In genomic region chr13:52835071-52835793, GRCh38 we compare ENCODE assay signal across 30 cellular contexts.
A peak's percentile ranks its signal among the peaks of the same experiment; 100 is the strongest.
DNase-seq lines count a peak whose midpoint lies in the region; ATAC-seq and TF ChIP-seq lines count a peak whose summit lies in the region.
"Had no signal": no experiment of that assay in that cellular context is flagged by ENCODE, and none has a peak within 500 bp of the region (broad histone marks: within the 10 kb centered on the region; RNA-seq: fewer than 3 reads in every experiment).

No MANE protein-coding gene starts in this region.

- H4K20me1 ChIP-seq in DND-41 (ENCODE audit: insufficient read depth, low read length) = no peaks in the 10 kb centered on the region

- H3K4me3 ChIP-seq in DND-41 (ENCODE audit: low read depth in 1 of 2, low read length in 2 of 2) = no peak overlapping the region
- H3K4me3 ChIP-seq in SK-N-MC = no peak overlapping the region
- no peak overlapping the region for H3K4me3 ChIP-seq in foreskin fibroblast (ENCODE audit: low read depth in 1 of 2, low read length in 2 of 2)
- H3K4me3 ChIP-seq: A549, GM12878, PC-9, SJSA1 had no signal

- no peak overlapping the region for H3K4me3 Mint-ChIP-seq in nephron progenitor cell
- H3K4me3 Mint-ChIP-seq: CD14-positive monocyte; CD8-positive, alpha-beta memory T cell; T-helper 1 cell treated with Interleukin-12 subunit alpha and Interleukin-12 subunit beta and Interleukin-4 antibody, amounts not matched to agents 30 μg/mL and 1 μg/mL, for 36 hours had no signal

- H3K36me3 ChIP-seq in DND-41 (ENCODE audit: insufficient read depth, low read length) = no peaks in the 10 kb centered on the region
- no peaks in the 10 kb centered on the region for H3K36me3 ChIP-seq in SK-N-MC (ENCODE audit: insufficient read depth, low read length)
- H3K36me3 ChIP-seq: SJSA1 had no signal

- TF ChIP-seq CTCF in DND-41 (IDR thresholded peaks at IDR 0.05; ENCODE audit: borderline replicate concordance, extremely low read depth, low read length, poor library complexity, severe bottlenecking) (no peak), nephron progenitor cell (IDR thresholded peaks at IDR 0.05) (no peak), foreskin fibroblast (IDR thresholded peaks at IDR 0.05; ENCODE audit: low read depth, low read length) (no peak)

- H3K4me1 Mint-ChIP-seq in nephron progenitor cell = peaks cover 16% of the 10 kb centered on the region
- H3K4me1 Mint-ChIP-seq: CD14-positive monocyte; CD8-positive, alpha-beta memory T cell had no signal

- no peak overlapping the region for H2AFZ ChIP-seq in DND-41 (ENCODE audit: low read depth, low read length)
- H2AFZ ChIP-seq: PC-9 had no signal

- H3K9me3 Mint-ChIP-seq in nephron progenitor cell = no peaks in the 10 kb centered on the region
- H3K9me3 Mint-ChIP-seq: T-helper 1 cell treated with Interleukin-12 subunit alpha and Interleukin-12 subunit beta and Interleukin-4 antibody, amounts not matched to agents 30 μg/mL and 1 μg/mL, for 36 hours had no signal

- H3K27me3 Mint-ChIP-seq in nephron progenitor cell (ENCODE audit: low read depth, poor library complexity) = peaks cover 26% of the 10 kb centered on the region

- H3K36me3 Mint-ChIP-seq in nephron progenitor cell (ENCODE audit: low read depth) = no peaks in the 10 kb centered on the region
- H3K36me3 Mint-ChIP-seq: CD14-positive monocyte; CD8-positive, alpha-beta memory T cell had no signal

- no peak overlapping the region for H3K4me2 ChIP-seq in DND-41 (ENCODE audit: insufficient read depth, low read length)
- H3K4me2 ChIP-seq: A549, PC-9 had no signal

- no peaks in the 10 kb centered on the region for H3K9me3 ChIP-seq in DND-41 (ENCODE audit: insufficient read depth, low read length, severe bottlenecking)
- H3K9me3 ChIP-seq in SK-N-MC (ENCODE audit: low read depth, low read length) = no peaks in the 10 kb centered on the region
- H3K9me3 ChIP-seq: A549, SJSA1 had no signal

- DNase-seq in DND-41 = no peak
- no peak for DNase-seq in SK-N-MC (ENCODE audit: low read depth, low spot score)
- DNase-seq in astrocyte of the hippocampus (ENCODE audit: low read depth, low spot score) = peak; percentile 59
- DNase-seq in nephron progenitor cell = no peak
- DNase-seq in stimulated activated CD4-positive, alpha-beta T cell treated with anti-CD3 and anti-CD28 coated beads, Interleukin-2, amount 100 ng/mL, for 48 hours = no peak
- DNase-seq in foreskin fibroblast = no peak
- DNase-seq in OCI-M2 (lab: John Stamatoyannopoulos, UW; ENCODE audit: unreplicated experiment) = no peak
- DNase-seq: AML-193; Calu3; CD8-positive, alpha-beta memory T cell; EL; GDM1; Kasumi-1; MV-4-11; NCI-H1105; NCI-H1436 treated with DMSO at 0.1 percent for 48 hours; NCI-H187 treated with DMSO at 0.1 percent for 48 hours; NCI-H2171 treated with DMSO at 0.1 percent for 48 hours; NCI-H524; NCI-H774; PC-9; Right ventricle myocardium superior; RPMI8226 had no signal

- no peaks in the 10 kb centered on the region for H3K27me3 ChIP-seq in DND-41 (ENCODE audit: insufficient read depth, low read length, poor library complexity)
- H3K27me3 ChIP-seq: SJSA1 had no signal

- H3K4me1 ChIP-seq in DND-41 (ENCODE audit: insufficient read depth, low read length) = peaks cover 7% of the 10 kb centered on the region; the same call in 1 of the 2 replicates
- H3K4me1 ChIP-seq: A549 had no signal

- ATAC-seq in DND-41 (ENCODE audit: insufficient read depth, low read depth) (peak; percentile 47; the same call in 1 of the 3 replicates), HG02642 (IDR thresholded peaks at IDR 0.05; ENCODE audit: poor library complexity, unreplicated experiment) (no peak)
- ATAC-seq: A549, GM12878, HepG2 had no signal

- no peaks in the 10 kb centered on the region for H3K79me2 ChIP-seq in DND-41 (ENCODE audit: insufficient read depth, low read length)

- peak overlapping the region; percentile 26 for H3K27ac Mint-ChIP-seq in nephron progenitor cell
- H3K27ac Mint-ChIP-seq: CD8-positive, alpha-beta memory T cell; T-helper 1 cell treated with Interleukin-12 subunit alpha and Interleukin-12 subunit beta and Interleukin-4 antibody, amounts not matched to agents 30 μg/mL and 1 μg/mL, for 36 hours had no signal

- H3K9ac ChIP-seq in DND-41 (ENCODE audit: low read depth, low read length) (no peak overlapping the region), SK-N-MC (ENCODE audit: insufficient read length) (no peak overlapping the region)

- H3K27ac ChIP-seq in DND-41 (ENCODE audit: low read length) = no peak overlapping the region
- peak overlapping the region; percentile 79 for H3K27ac ChIP-seq in SK-N-MC
- H3K27ac ChIP-seq: A549, PC-9, SJSA1 had no signal
